20 cellular contexts compared by ENCODE assay signal in genomic region chrX:32137525-32137924, GRCh38.
DNase-seq lines count a peak whose midpoint lies in the region; ATAC-seq, FAIRE-seq and TF ChIP-seq lines count a peak whose summit lies in the region.
"Had no signal": no experiment of that assay in that cellular context is flagged by ENCODE, and none has a peak within 500 bp of the region (broad histone marks: within the 10 kb centered on the region; RNA-seq: fewer than 3 reads in every experiment).

No MANE protein-coding gene starts in this region.

- H3K36me3 ChIP-seq in DND-41 (ENCODE audit: insufficient read depth, low read length) (no peaks in the 10 kb centered on the region), liver (ENCODE audit: control insufficient read depth in 4 of 4, insufficient read depth in 3 of 4, low read depth in 1 of 4, low read length in 3 of 4) (no peaks in the 10 kb centered on the region), pancreas (no peaks in the 10 kb centered on the region)
- H3K36me3 ChIP-seq: BLaER1, vagina had no signal

- H3K27ac Mint-ChIP-seq in activated T-cell treated with anti-CD3 and anti-CD28 coated beads, Interleukin-2, amount 50 U/mL, for 72 hours: no peak overlapping the region
- H3K27ac Mint-ChIP-seq: activated T-helper 2 cell treated with anti-CD3 and anti-CD28 coated beads, Interferon-gamma antibody, Interleukin-2, Interleukin-4, amounts not matched to agents 10 μg/mL and 5 μg/mL and 100 μg/mL, durations not matched to agents 14 hours and 24 hours and 36 hours; immature natural killer cell; stimulated activated naive B cell treated with anti-CD40 and anti-IgM and Interleukin-4, amounts not matched to agents 10 μg/mL and 1 μg/mL and 100 μg/mL, for 72 hours had no signal

- H3K36me3 Mint-ChIP-seq in activated T-cell treated with anti-CD3 and anti-CD28 coated beads, Interleukin-2, amount 50 U/mL, for 72 hours (ENCODE audit: insufficient read depth in 2 of 2): no peaks in the 10 kb centered on the region
- H3K36me3 Mint-ChIP-seq: immature natural killer cell; stimulated activated naive B cell treated with anti-CD40 and anti-IgM and Interleukin-4, amounts not matched to agents 10 μg/mL and 1 μg/mL and 100 μg/mL, for 72 hours had no signal

- H3K9ac ChIP-seq in DND-41 (ENCODE audit: low read depth, low read length): no peak overlapping the region
- H3K9ac ChIP-seq in liver (ENCODE audit: low read depth in 1 of 2, low read length in 2 of 2): no peak overlapping the region
- H3K9ac ChIP-seq: BLaER1 had no signal

- intact Hi-C loops in pancreas (cut with DNase I): no loop called here

- no peak for FAIRE-seq in pancreas (lab: Jason Lieb, UNC)
- FAIRE-seq: frontal cortex had no signal

- no peak overlapping the region for H2AFZ ChIP-seq in DND-41 (ENCODE audit: low read depth, low read length)
- H2AFZ ChIP-seq: PC-9 had no signal

- no peak overlapping the region for H3K4me2 ChIP-seq in DND-41 (ENCODE audit: insufficient read depth, low read length)
- H3K4me2 ChIP-seq: BLaER1, PC-9 had no signal

- H3K4me1 ChIP-seq in DND-41 (ENCODE audit: insufficient read depth, low read length) (no peaks in the 10 kb centered on the region), liver (ENCODE audit: control insufficient read depth in 4 of 4, insufficient read depth in 4 of 4, low read length in 3 of 4) (no peaks in the 10 kb centered on the region), pancreas (peaks cover 0 to 5% (median 4%) of the 10 kb centered on the region in 3 donors)
- H3K4me1 ChIP-seq: BLaER1, vagina had no signal

- ATAC-seq in DND-41 (ENCODE audit: insufficient read depth, low read depth): no peak
- no peak for ATAC-seq in activated T-cell treated with anti-CD3 and anti-CD28 coated beads, Interleukin-2, amount 50 U/mL, for 72 hours (replicated peaks in 1 of 2)
- ATAC-seq in pancreas: no peak
- ATAC-seq: stimulated activated naive B cell treated with anti-CD40 and anti-IgM and Interleukin-4, amounts not matched to agents 10 μg/mL and 1 μg/mL and 100 μg/mL, for 72 hours had no signal

- H3K9me3 ChIP-seq in DND-41 (ENCODE audit: insufficient read depth, low read length, severe bottlenecking) (no peaks in the 10 kb centered on the region), liver (ENCODE audit: control insufficient read depth in 4 of 4, low read length in 3 of 4) (no peaks in the 10 kb centered on the region), pancreas (no peaks in the 10 kb centered on the region)
- H3K9me3 ChIP-seq: BLaER1, vagina had no signal

- TF ChIP-seq CTCF in DND-41 (IDR thresholded peaks at IDR 0.05; ENCODE audit: borderline replicate concordance, extremely low read depth, low read length, poor library complexity, severe bottlenecking) (no peak), liver (IDR thresholded peaks at IDR 0.05; ENCODE audit: low read depth, low read length, missing input control) (no peak), pancreas (IDR thresholded peaks at IDR 0.05) (no peak)

- no peak overlapping the region for H3K4me3 Mint-ChIP-seq in activated T-cell treated with anti-CD3 and anti-CD28 coated beads, Interleukin-2, amount 50 U/mL, for 72 hours
- H3K4me3 Mint-ChIP-seq: immature natural killer cell; stimulated activated naive B cell treated with anti-CD40 and anti-IgM and Interleukin-4, amounts not matched to agents 10 μg/mL and 1 μg/mL and 100 μg/mL, for 72 hours had no signal

- H3K4me3 ChIP-seq in DND-41 (ENCODE audit: low read depth in 1 of 2, low read length in 2 of 2): no peak overlapping the region
- no peak overlapping the region for H3K4me3 ChIP-seq in liver (ENCODE audit: low read depth in 1 of 3, low read length in 3 of 3)
- no peak overlapping the region for H3K4me3 ChIP-seq in pancreas
- H3K4me3 ChIP-seq: BLaER1, PC-9, vagina had no signal

- H3K27ac ChIP-seq in DND-41 (ENCODE audit: low read length) (no peak overlapping the region), liver (ENCODE audit: low read depth in 1 of 2, low read length in 2 of 2) (no peak overlapping the region), pancreas (no peak overlapping the region)
- H3K27ac ChIP-seq: BLaER1, PC-9, vagina had no signal

- no peak for TF ChIP-seq RAD21 in liver (IDR thresholded peaks at IDR 0.05)

- H3K9me3 Mint-ChIP-seq in activated T-cell treated with anti-CD3 and anti-CD28 coated beads, Interleukin-2, amount 50 U/mL, for 72 hours: no peaks in the 10 kb centered on the region

- DNase-seq in DND-41 (peak; percentile 4), KG1 (lab: John Stamatoyannopoulos, UW) (peak; percentile 3), amniotic epithelial cell (ENCODE audit: low read depth) (peak; percentile 1), SHP77 (lab: John Stamatoyannopoulos, UW) (no peak), GM03348 (ENCODE audit: low spot score) (no peak), pancreas (no peak)
- DNase-seq in activated T-cell treated with anti-CD3 and anti-CD28 coated beads, Interleukin-2, amount 50 U/mL, for 72 hours: no peak
- DNase-seq: activated CD4-positive, alpha-beta T cell treated with anti-CD3 and anti-CD28 coated beads for 4 hours; effector memory CD4-positive, alpha-beta T cell; immature natural killer cell; NCI-H1092; PC-9; stimulated activated CD4-positive, alpha-beta T cell treated with anti-CD3 and anti-CD28 coated beads, Interleukin-4, amount 100 ng/mL, for 1 hour; stimulated activated naive B cell treated with anti-CD40 and anti-IgM and Interleukin-4, amounts not matched to agents 10 μg/mL and 1 μg/mL and 100 μg/mL, for 72 hours; T-helper 1 cell had no signal

- WGBS in liver: 53% methylated on average over 2 of the region's 2 CpGs
- WGBS in pancreas, 2 donors: 43 to 53% methylated on average over 2 of the region's 2 CpGs

- H4K20me1 ChIP-seq in DND-41 (ENCODE audit: insufficient read depth, low read length): no peaks in the 10 kb centered on the region
- H4K20me1 ChIP-seq: BLaER1 had no signal

- no peaks in the 10 kb centered on the region for H3K4me1 Mint-ChIP-seq in activated T-cell treated with anti-CD3 and anti-CD28 coated beads, Interleukin-2, amount 50 U/mL, for 72 hours (ENCODE audit: low read depth)
- H3K4me1 Mint-ChIP-seq: immature natural killer cell; stimulated activated naive B cell treated with anti-CD40 and anti-IgM and Interleukin-4, amounts not matched to agents 10 μg/mL and 1 μg/mL and 100 μg/mL, for 72 hours had no signal

- H3K27me3 Mint-ChIP-seq in activated T-cell treated with anti-CD3 and anti-CD28 coated beads, Interleukin-2, amount 50 U/mL, for 72 hours (ENCODE audit: low read depth): no peaks in the 10 kb centered on the region
- H3K27me3 Mint-ChIP-seq: stimulated activated naive B cell treated with anti-CD40 and anti-IgM and Interleukin-4, amounts not matched to agents 10 μg/mL and 1 μg/mL and 100 μg/mL, for 72 hours had no signal

- H3K27me3 ChIP-seq in DND-41 (ENCODE audit: insufficient read depth, low read length, poor library complexity) (no peaks in the 10 kb centered on the region), liver (ENCODE audit: control insufficient read depth in 4 of 4, insufficient read depth in 4 of 4, low read length in 3 of 4) (no peaks in the 10 kb centered on the region), pancreas (no peaks in the 10 kb centered on the region)
- H3K27me3 ChIP-seq: BLaER1, vagina had no signal

- H3K79me2 ChIP-seq in DND-41 (ENCODE audit: insufficient read depth, low read length): no peaks in the 10 kb centered on the region

TF ChIP-seq in liver, 16 proteins besides CTCF, POLR2A, EP300 and RAD21:
- no peak for TF ChIP-seq FOXA1 (IDR thresholded peaks at IDR 0.05)
- TF ChIP-seq, protein P1, sequence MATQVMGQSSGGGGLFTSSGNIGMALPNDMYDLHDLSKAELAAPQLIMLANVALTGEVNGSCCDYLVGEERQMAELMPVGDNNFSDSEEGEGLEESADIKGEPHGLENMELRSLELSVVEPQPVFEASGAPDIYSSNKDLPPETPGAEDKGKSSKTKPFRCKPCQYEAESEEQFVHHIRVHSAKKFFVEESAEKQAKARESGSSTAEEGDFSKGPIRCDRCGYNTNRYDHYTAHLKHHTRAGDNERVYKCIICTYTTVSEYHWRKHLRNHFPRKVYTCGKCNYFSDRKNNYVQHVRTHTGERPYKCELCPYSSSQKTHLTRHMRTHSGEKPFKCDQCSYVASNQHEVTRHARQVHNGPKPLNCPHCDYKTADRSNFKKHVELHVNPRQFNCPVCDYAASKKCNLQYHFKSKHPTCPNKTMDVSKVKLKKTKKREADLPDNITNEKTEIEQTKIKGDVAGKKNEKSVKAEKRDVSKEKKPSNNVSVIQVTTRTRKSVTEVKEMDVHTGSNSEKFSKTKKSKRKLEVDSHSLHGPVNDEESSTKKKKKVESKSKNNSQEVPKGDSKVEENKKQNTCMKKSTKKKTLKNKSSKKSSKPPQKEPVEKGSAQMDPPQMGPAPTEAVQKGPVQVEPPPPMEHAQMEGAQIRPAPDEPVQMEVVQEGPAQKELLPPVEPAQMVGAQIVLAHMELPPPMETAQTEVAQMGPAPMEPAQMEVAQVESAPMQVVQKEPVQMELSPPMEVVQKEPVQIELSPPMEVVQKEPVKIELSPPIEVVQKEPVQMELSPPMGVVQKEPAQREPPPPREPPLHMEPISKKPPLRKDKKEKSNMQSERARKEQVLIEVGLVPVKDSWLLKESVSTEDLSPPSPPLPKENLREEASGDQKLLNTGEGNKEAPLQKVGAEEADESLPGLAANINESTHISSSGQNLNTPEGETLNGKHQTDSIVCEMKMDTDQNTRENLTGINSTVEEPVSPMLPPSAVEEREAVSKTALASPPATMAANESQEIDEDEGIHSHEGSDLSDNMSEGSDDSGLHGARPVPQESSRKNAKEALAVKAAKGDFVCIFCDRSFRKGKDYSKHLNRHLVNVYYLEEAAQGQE (IDR thresholded peaks at IDR 0.05): peak; percentile 99

Comparison
In these comparisons a context has a peak if more than half of its experiments do, and no peak if none do; other contexts are left out.
1. DNase-seq: peak in DND-41 (single experiment), KG1 (single experiment) and amniotic epithelial cell (single experiment); none in activated T-cell treated with anti-CD3 and anti-CD28 coated beads, Interleukin-2, amount 50 U/mL, for 72 hours (0 of 2), SHP77 (0 of 2), GM03348 (single experiment) and pancreas (0 of 6).